ENCODE assay signal across 1 cellular context in genomic region chr9:81673310-81673709, GRCh38.
TF ChIP-seq lines count a peak whose summit lies in the region.

No MANE protein-coding gene starts in this region.

TF ChIP-seq in GM23338, 12 proteins besides CTCF, POLR2A, EP300 and RAD21 (continued from another document):
- no peak for TF ChIP-seq ZNF462 (CRISPR knock-in tag; IDR thresholded peaks at IDR 0.05)
- TF ChIP-seq ETS1 (IDR thresholded peaks at IDR 0.05), result no peak
- TF ChIP-seq EZH2phosphoT487 (IDR thresholded peaks at IDR 0.05; ENCODE audit: unreplicated experiment), result no peak
- no peak for TF ChIP-seq NANOG (IDR thresholded peaks at IDR 0.05; ENCODE audit: borderline replicate concordance)
- TF ChIP-seq REST (IDR thresholded peaks at IDR 0.05; ENCODE audit: unreplicated experiment), result no peak
